Comparison of ENCODE assay signal across 27 cellular contexts in genomic region chr1:67335451-67335850, GRCh38. TPM values are rescaled to one million over a fixed set of nuclear protein-coding genes. Genes with fewer than 3 reads are reported as not detected.
A peak's percentile ranks its signal among the peaks of the same experiment; 100 is the strongest.
DNase-seq lines count a peak whose midpoint lies in the region; ATAC-seq and FAIRE-seq lines count a peak whose summit lies in the region.
"Had no signal": no experiment of that assay in that cellular context is flagged by ENCODE, and none has a peak within 500 bp of the region (broad histone marks: within the 10 kb centered on the region; RNA-seq: fewer than 3 reads in every experiment).

No MANE protein-coding gene starts in this region.

- DNase-seq in activated naive CD4-positive, alpha-beta T cell treated with anti-CD3 and anti-CD28 coated beads, Interleukin-2, amount 50 U/mL, for 16 hours: no peak
- DNase-seq in activated naive CD8-positive, alpha-beta T cell treated with anti-CD3 and anti-CD28 coated beads, Interleukin-2, amount 10 ng/mL, durations not matched to agents 7 days and 5 days: no peak
- no peak for DNase-seq in stimulated activated naive CD8-positive, alpha-beta T cell treated with anti-CD3 and anti-CD28 coated beads, Interleukin-15, amount 100 ng/mL, for 72 hours
- no peak for DNase-seq in small intestine
- no peak for DNase-seq in NOMO-1 (lab: John Stamatoyannopoulos, UW; ENCODE audit: unreplicated experiment in 2 of 2)
- DNase-seq: C1 segment of cervical spinal cord; dorsolateral prefrontal cortex; NCI-H1436 treated with DMSO at 0.1 percent for 48 hours; pancreas; SIG-M5; stimulated activated CD4-positive, alpha-beta T cell treated with anti-CD3 and anti-CD28 coated beads, Interleukin-12 subunit alpha, Interleukin-12 subunit beta, amount 100 ng/mL, for 4 hours; stimulated activated CD4-positive, alpha-beta T cell treated with anti-CD3 and anti-CD28 coated beads, Interleukin-4, amount 100 ng/mL, for 24 hours; stomach; SW 1271 had no signal

- WGBS in small intestine, 3 donors: 67 to 79% (median 78%) methylated on average over 1 of the region's 1 CpG

- peaks cover 82% of the 10 kb centered on the region for H3K4me1 Mint-ChIP-seq in activated naive CD4-positive, alpha-beta T cell treated with anti-CD3 and anti-CD28 coated beads, Interleukin-2, amount 50 U/mL, for 24 hours
- peaks cover 79% of the 10 kb centered on the region for H3K4me1 Mint-ChIP-seq in T-helper 1 cell treated with Interleukin-12 subunit alpha and Interleukin-12 subunit beta and Interleukin-4 antibody, amounts not matched to agents 30 μg/mL and 1 μg/mL, for 36 hours (ENCODE audit: low read depth)
- peaks cover 75% of the 10 kb centered on the region for H3K4me1 Mint-ChIP-seq in activated naive CD8-positive, alpha-beta T cell treated with anti-CD3 and anti-CD28 coated beads, Interleukin-2, amount 10 ng/mL, durations not matched to agents 7 days and 5 days
- peaks cover 95% of the 10 kb centered on the region for H3K4me1 Mint-ChIP-seq in stimulated activated naive CD8-positive, alpha-beta T cell treated with anti-CD3 and anti-CD28 coated beads, Interleukin-15, amount 100 ng/mL, for 72 hours

- H3K4me1 ChIP-seq in small intestine (ENCODE audit: control insufficient read depth in 2 of 2, insufficient read depth in 1 of 2, low read depth in 1 of 2, low read length in 1 of 2): no peaks in the 10 kb centered on the region
- H3K4me1 ChIP-seq: pancreas, right atrium auricular region, tibial nerve had no signal

- H3K36me3 Mint-ChIP-seq in activated naive CD4-positive, alpha-beta T cell treated with anti-CD3 and anti-CD28 coated beads, Interleukin-2, amount 50 U/mL, for 24 hours: peaks cover 41% of the 10 kb centered on the region
- H3K36me3 Mint-ChIP-seq in T-helper 1 cell treated with Interleukin-12 subunit alpha and Interleukin-12 subunit beta and Interleukin-4 antibody, amounts not matched to agents 30 μg/mL and 1 μg/mL, for 36 hours (ENCODE audit: low read depth): peaks cover 72% of the 10 kb centered on the region
- peaks cover 32% of the 10 kb centered on the region for H3K36me3 Mint-ChIP-seq in activated naive CD8-positive, alpha-beta T cell treated with anti-CD3 and anti-CD28 coated beads, Interleukin-2, amount 10 ng/mL, durations not matched to agents 7 days and 5 days

- no peak overlapping the region for H3K4me3 ChIP-seq in small intestine (ENCODE audit: low read depth in 1 of 2, low read length in 2 of 2)
- H3K4me3 ChIP-seq: dorsolateral prefrontal cortex, pancreas, right atrium auricular region, stomach, tibial nerve had no signal

- no peaks in the 10 kb centered on the region for H3K9me3 ChIP-seq in small intestine (ENCODE audit: control insufficient read depth, low read depth)
- H3K9me3 ChIP-seq: pancreas, right atrium auricular region, stomach, tibial nerve had no signal

- peak overlapping the region; percentile 61 for H3K4me3 Mint-ChIP-seq in activated naive CD4-positive, alpha-beta T cell treated with anti-CD3 and anti-CD28 coated beads, Interleukin-2, amount 50 U/mL, for 24 hours
- peak overlapping the region; percentile 73 for H3K4me3 Mint-ChIP-seq in T-helper 1 cell treated with Interleukin-12 subunit alpha and Interleukin-12 subunit beta and Interleukin-4 antibody, amounts not matched to agents 30 μg/mL and 1 μg/mL, for 36 hours
- H3K4me3 Mint-ChIP-seq in activated naive CD8-positive, alpha-beta T cell treated with anti-CD3 and anti-CD28 coated beads, Interleukin-2, amount 10 ng/mL, durations not matched to agents 7 days and 5 days: no peak overlapping the region
- peak overlapping the region; percentile 4 to 81 for H3K4me3 Mint-ChIP-seq in stimulated activated naive CD8-positive, alpha-beta T cell treated with anti-CD3 and anti-CD28 coated beads, Interleukin-15, amount 100 ng/mL, for 72 hours

- H3K36me3 ChIP-seq in small intestine (ENCODE audit: control insufficient read depth in 2 of 2, insufficient read depth in 2 of 2, low read length in 2 of 2): no peaks in the 10 kb centered on the region
- H3K36me3 ChIP-seq: pancreas, right atrium auricular region, stomach, tibial nerve had no signal

- peak overlapping the region; percentile 95 for H3K27ac Mint-ChIP-seq in activated naive CD4-positive, alpha-beta T cell treated with anti-CD3 and anti-CD28 coated beads, Interleukin-2, amount 50 U/mL, for 24 hours
- peak overlapping the region; percentile 94 for H3K27ac Mint-ChIP-seq in T-helper 1 cell treated with Interleukin-12 subunit alpha and Interleukin-12 subunit beta and Interleukin-4 antibody, amounts not matched to agents 30 μg/mL and 1 μg/mL, for 36 hours
- peak overlapping the region; percentile 85 for H3K27ac Mint-ChIP-seq in activated naive CD8-positive, alpha-beta T cell treated with anti-CD3 and anti-CD28 coated beads, Interleukin-2, amount 10 ng/mL, durations not matched to agents 7 days and 5 days
- H3K27ac Mint-ChIP-seq in stimulated activated naive CD8-positive, alpha-beta T cell treated with anti-CD3 and anti-CD28 coated beads, Interleukin-15, amount 100 ng/mL, for 72 hours: peak overlapping the region; percentile 61 to 93

- H3K9me3 Mint-ChIP-seq in activated naive CD4-positive, alpha-beta T cell treated with anti-CD3 and anti-CD28 coated beads, Interleukin-2, amount 50 U/mL, for 24 hours: no peaks in the 10 kb centered on the region
- H3K9me3 Mint-ChIP-seq in T-helper 1 cell treated with Interleukin-12 subunit alpha and Interleukin-12 subunit beta and Interleukin-4 antibody, amounts not matched to agents 30 μg/mL and 1 μg/mL, for 36 hours: no peaks in the 10 kb centered on the region
- no peaks in the 10 kb centered on the region for H3K9me3 Mint-ChIP-seq in activated naive CD8-positive, alpha-beta T cell treated with anti-CD3 and anti-CD28 coated beads, Interleukin-2, amount 10 ng/mL, durations not matched to agents 7 days and 5 days
- no peaks in the 10 kb centered on the region for H3K9me3 Mint-ChIP-seq in stimulated activated naive CD8-positive, alpha-beta T cell treated with anti-CD3 and anti-CD28 coated beads, Interleukin-15, amount 100 ng/mL, for 72 hours
- H3K9me3 Mint-ChIP-seq: central memory CD8-positive, alpha-beta T cell had no signal

- POLR2A ChIA-PET in activated naive CD8-positive, alpha-beta T cell treated with anti-CD3 and anti-CD28 coated beads, Interleukin-2, amount 10 ng/mL, durations not matched to agents 7 days and 5 days (lab: Charles Lee): interaction anchor here (1.2 to 1.8 kb wide), 4 partner anchors 11 to 94 kb away, joined by 3 to 11 read pairs (median 6); partner anchors contain the start of genes IL12RB2 and SERBP1

- H3K27ac ChIP-seq in small intestine (ENCODE audit: low read depth in 1 of 2, low read length in 1 of 2): no peak overlapping the region
- H3K27ac ChIP-seq: dorsolateral prefrontal cortex, pancreas, right atrium auricular region, stomach, tibial nerve had no signal

- H3K27me3 Mint-ChIP-seq in activated naive CD4-positive, alpha-beta T cell treated with anti-CD3 and anti-CD28 coated beads, Interleukin-2, amount 50 U/mL, for 24 hours: no peaks in the 10 kb centered on the region
- H3K27me3 Mint-ChIP-seq in T-helper 1 cell treated with Interleukin-12 subunit alpha and Interleukin-12 subunit beta and Interleukin-4 antibody, amounts not matched to agents 30 μg/mL and 1 μg/mL, for 36 hours (ENCODE audit: low read depth): no peaks in the 10 kb centered on the region
- H3K27me3 Mint-ChIP-seq in activated naive CD8-positive, alpha-beta T cell treated with anti-CD3 and anti-CD28 coated beads, Interleukin-2, amount 10 ng/mL, durations not matched to agents 7 days and 5 days: no peaks in the 10 kb centered on the region
- no peaks in the 10 kb centered on the region for H3K27me3 Mint-ChIP-seq in stimulated activated naive CD8-positive, alpha-beta T cell treated with anti-CD3 and anti-CD28 coated beads, Interleukin-15, amount 100 ng/mL, for 72 hours
- H3K27me3 Mint-ChIP-seq: central memory CD8-positive, alpha-beta T cell had no signal

- no peak for ATAC-seq in activated naive CD8-positive, alpha-beta T cell treated with anti-CD3 and anti-CD28 coated beads, Interleukin-2, amount 10 ng/mL, durations not matched to agents 7 days and 5 days (ENCODE audit: low read depth)
- ATAC-seq in stimulated activated naive CD8-positive, alpha-beta T cell treated with anti-CD3 and anti-CD28 coated beads, Interleukin-15, amount 100 ng/mL, for 72 hours: no peak
- ATAC-seq in GM21390 (IDR thresholded peaks at IDR 0.05; ENCODE audit: unreplicated experiment): no peak
- ATAC-seq: Panc1, pancreas had no signal

- H3K27me3 ChIP-seq in small intestine (ENCODE audit: control insufficient read depth in 2 of 2, insufficient read depth in 2 of 2, low read length in 2 of 2): peaks cover 0 to 2% of the 10 kb centered on the region in 2 donors
- H3K27me3 ChIP-seq: dorsolateral prefrontal cortex, pancreas, right atrium auricular region, stomach, tibial nerve had no signal

- FAIRE-seq in small intestine (lab: Jason Lieb, UNC): no peak
- FAIRE-seq: D721Med, H54, islet of Langerhans, pancreas had no signal

RNA-seq across cellular contexts. Expression of gene IL12RB2, which starts 27.8 kb away (rescaled TPM):
- total RNA-seq in activated naive CD8-positive, alpha-beta T cell treated with anti-CD3 and anti-CD28 coated beads, Interleukin-2, amount 10 ng/mL, durations not matched to agents 7 days and 5 days: 10 to 100 TPM; 14.5 to 15.2 TPM
- under 1 TPM in 2 of 3 donors, not detected in 1; 0.21 to 0.54 TPM for polyA plus RNA-seq in small intestine
- total RNA-seq: fibroblast of lung, NCI-H460 had no signal
- polyA plus RNA-seq: neural cell had no signal
